ENCODE assay signal across 20 cellular contexts in the genomic region with DNA sequence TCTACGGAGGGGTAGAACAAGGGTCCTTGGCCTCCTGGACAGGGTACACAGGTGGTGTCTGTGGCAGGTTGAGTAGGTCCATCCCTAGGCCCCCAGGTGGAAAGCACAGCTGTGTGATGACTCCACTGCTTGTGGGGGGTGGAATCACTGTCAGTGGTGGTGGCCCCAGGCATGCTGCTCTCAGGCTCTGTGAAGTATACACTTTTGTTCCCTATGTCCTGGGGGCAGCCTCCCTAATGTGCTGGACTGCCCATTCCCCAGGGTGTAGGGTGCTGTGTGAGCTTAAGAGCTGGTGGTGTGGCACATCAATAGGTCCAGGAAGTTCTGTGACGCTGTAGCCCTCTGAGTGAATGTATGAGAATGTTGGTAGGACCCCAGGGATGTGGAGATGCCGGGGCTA.
DNase-seq lines count a peak whose midpoint lies in the region; ATAC-seq and TF ChIP-seq lines count a peak whose summit lies in the region.
"Had no signal": no experiment of that assay in that cellular context is flagged by ENCODE, and none has a peak within 500 bp of the region (broad histone marks: within the 10 kb centered on the region; RNA-seq: fewer than 3 reads in every experiment).

No MANE protein-coding gene starts in this region.

- no peak overlapping the region for H3K4me3 ChIP-seq in upper lobe of left lung
- no peak overlapping the region for H3K4me3 ChIP-seq in aorta (ENCODE audit: low read length in 2 of 2)
- H3K4me3 ChIP-seq in dorsolateral prefrontal cortex, result no peak overlapping the region
- H3K4me3 ChIP-seq: A549; BLaER1 treated with 17β-estradiol and CSF1 and Interleukin-3, amounts not matched to agents 10 nM and 100 nM had no signal

- intact Hi-C loops in activated CD4-positive, alpha-beta T cell treated with anti-CD3 and anti-CD28 coated beads, Interleukin-2, amount 10 ng/mL, durations not matched to agents 24 days and 14 days (cut with micrococcal nuclease), result no loop called here
- intact Hi-C loops in aorta (cut with DNase I), result no loop called here
- intact Hi-C loops in dorsolateral prefrontal cortex (cut with DNase I), result no loop called here

- no peak for TF ChIP-seq POLR2A in upper lobe of left lung (IDR thresholded peaks at IDR 0.05)

- H3K9me3 ChIP-seq in upper lobe of left lung, result peaks cover 0 to 21% (median 3%) of the 10 kb centered on the region in 4 donors
- peaks cover 1% of the 10 kb centered on the region for H3K9me3 ChIP-seq in aorta (ENCODE audit: control insufficient read depth, low read length)
- H3K9me3 ChIP-seq: A549 had no signal

- H3K27ac ChIP-seq in upper lobe of left lung (no peak overlapping the region), aorta (ENCODE audit: low read depth in 1 of 2, low read length in 2 of 2) (no peak overlapping the region), dorsolateral prefrontal cortex (no peak overlapping the region)
- H3K27ac ChIP-seq: 22Rv1; A549; BLaER1 treated with 17β-estradiol and CSF1 and Interleukin-3, amounts not matched to agents 10 nM and 100 nM; C4-2B had no signal

- H3K9me3 Mint-ChIP-seq in activated CD4-positive, alpha-beta T cell treated with anti-CD3 and anti-CD28 coated beads, Interleukin-2, amount 10 ng/mL, durations not matched to agents 24 days and 14 days, result peaks cover 3% of the 10 kb centered on the region
- peaks cover 29 to 30% of the 10 kb centered on the region in 2 donors for H3K9me3 Mint-ChIP-seq in stimulated activated naive CD8-positive, alpha-beta T cell treated with anti-CD3 and anti-CD28 coated beads, Interleukin-15, amount 100 ng/mL, for 72 hours

- H3K36me3 ChIP-seq in upper lobe of left lung, result no peaks in the 10 kb centered on the region
- H3K36me3 ChIP-seq in aorta (ENCODE audit: control insufficient read depth in 1 of 2, insufficient read depth in 2 of 2, low read length in 1 of 2), result no peaks in the 10 kb centered on the region
- H3K36me3 ChIP-seq: BLaER1 treated with 17β-estradiol and CSF1 and Interleukin-3, amounts not matched to agents 10 nM and 100 nM had no signal

- H3K27me3 Mint-ChIP-seq in activated CD4-positive, alpha-beta T cell treated with anti-CD3 and anti-CD28 coated beads, Interleukin-2, amount 10 ng/mL, durations not matched to agents 24 days and 14 days, result no peaks in the 10 kb centered on the region
- no peaks in the 10 kb centered on the region for H3K27me3 Mint-ChIP-seq in stimulated activated naive CD8-positive, alpha-beta T cell treated with anti-CD3 and anti-CD28 coated beads, Interleukin-15, amount 100 ng/mL, for 72 hours
- H3K27me3 Mint-ChIP-seq: B cell; CD4-positive, alpha-beta T cell had no signal

- H3K4me1 ChIP-seq in upper lobe of left lung, result no peaks in the 10 kb centered on the region
- no peaks in the 10 kb centered on the region for H3K4me1 ChIP-seq in aorta (ENCODE audit: control insufficient read depth in 1 of 2, insufficient read depth in 2 of 2, low read length in 2 of 2)
- H3K4me1 ChIP-seq: A549; BLaER1 treated with 17β-estradiol and CSF1 and Interleukin-3, amounts not matched to agents 10 nM and 100 nM; Caco-2 had no signal

- no peaks in the 10 kb centered on the region for H3K4me1 Mint-ChIP-seq in activated CD4-positive, alpha-beta T cell treated with anti-CD3 and anti-CD28 coated beads, Interleukin-2, amount 10 ng/mL, durations not matched to agents 24 days and 14 days
- no peaks in the 10 kb centered on the region for H3K4me1 Mint-ChIP-seq in stimulated activated naive CD8-positive, alpha-beta T cell treated with anti-CD3 and anti-CD28 coated beads, Interleukin-15, amount 100 ng/mL, for 72 hours
- H3K4me1 Mint-ChIP-seq: B cell had no signal

- DNase-seq in activated CD4-positive, alpha-beta T cell treated with anti-CD3 and anti-CD28 coated beads, Interleukin-2, amount 10 ng/mL, durations not matched to agents 24 days and 14 days, result peak; percentile 40
- DNase-seq in activated CD4-positive, alpha-beta T cell treated with anti-CD3 and anti-CD28 coated beads, Interleukin-2, amount 50 U/mL, for 1 hour, result no peak
- no peak for DNase-seq in stimulated activated naive CD8-positive, alpha-beta T cell treated with anti-CD3 and anti-CD28 coated beads, Interleukin-15, amount 100 ng/mL, for 72 hours
- DNase-seq in stimulated activated naive CD8-positive, alpha-beta T cell treated with anti-CD3 and anti-CD28 coated beads, Interleukin-15, Interleukin-2, amounts not matched to agents 100 U/mL and 50 U/mL, for 24 hours, result no peak
- DNase-seq in upper lobe of left lung, result no peak
- DNase-seq in aorta, result no peak
- DNase-seq in dorsolateral prefrontal cortex, result no peak
- DNase-seq: AML-193; Caco-2; Calu3; CD4-positive, alpha-beta T cell; CD8-positive, alpha-beta T cell; DMS79 treated with DMSO at 0.1 percent for 48 hours; GF-D8 had no signal

- TF ChIP-seq CTCF in upper lobe of left lung (IDR thresholded peaks at IDR 0.05) (no peak), dorsolateral prefrontal cortex (IDR thresholded peaks at IDR 0.05 in 54 of 56, conservative IDR thresholded peaks at IDR 0.05 in 2 of 56; ENCODE audit: low read depth in 1 of 56, partially characterized antibody in 56 of 56) (no peak)

- H3K27ac Mint-ChIP-seq in activated CD4-positive, alpha-beta T cell treated with anti-CD3 and anti-CD28 coated beads, Interleukin-2, amount 10 ng/mL, durations not matched to agents 24 days and 14 days, result no peak overlapping the region
- no peak overlapping the region for H3K27ac Mint-ChIP-seq in stimulated activated naive CD8-positive, alpha-beta T cell treated with anti-CD3 and anti-CD28 coated beads, Interleukin-15, amount 100 ng/mL, for 72 hours
- H3K27ac Mint-ChIP-seq: B cell; CD4-positive, alpha-beta T cell; CD8-positive, alpha-beta T cell had no signal

- peak; percentile 40 for ATAC-seq in stimulated activated naive CD8-positive, alpha-beta T cell treated with anti-CD3 and anti-CD28 coated beads, Interleukin-15, amount 100 ng/mL, for 72 hours
- no peak for ATAC-seq in stimulated activated naive CD8-positive, alpha-beta T cell treated with anti-CD3 and anti-CD28 coated beads, Interleukin-15, Interleukin-2, amounts not matched to agents 100 U/mL and 50 U/mL, for 24 hours
- ATAC-seq in upper lobe of left lung (ENCODE audit: low FRiP score in 2 of 2) (peak; percentile 16 to 61), aorta (ENCODE audit: low FRiP score) (peak; percentile 52), GM19455 (IDR thresholded peaks at IDR 0.05; ENCODE audit: unreplicated experiment) (no peak)
- ATAC-seq: A549; CD8-positive, alpha-beta T cell had no signal

- 57 to 87% methylated on average over 2 of the region's 3 CpGs for WGBS in upper lobe of left lung, 2 donors
- 92 to 93% methylated on average over 3 of the region's 3 CpGs for WGBS in aorta, 2 donors

- H3K36me3 Mint-ChIP-seq in activated CD4-positive, alpha-beta T cell treated with anti-CD3 and anti-CD28 coated beads, Interleukin-2, amount 10 ng/mL, durations not matched to agents 24 days and 14 days (ENCODE audit: low read depth), result no peaks in the 10 kb centered on the region
- H3K36me3 Mint-ChIP-seq: CD8-positive, alpha-beta T cell had no signal

- H3K27me3 ChIP-seq in upper lobe of left lung, result no peaks in the 10 kb centered on the region
- H3K27me3 ChIP-seq in aorta (ENCODE audit: control insufficient read depth in 1 of 2, insufficient read depth in 2 of 2, low read length in 1 of 2), result no peaks in the 10 kb centered on the region
- peaks cover 0 to 5% (median 0%) of the 10 kb centered on the region in 45 donors for H3K27me3 ChIP-seq in dorsolateral prefrontal cortex
- H3K27me3 ChIP-seq: BLaER1 treated with 17β-estradiol and CSF1 and Interleukin-3, amounts not matched to agents 10 nM and 100 nM had no signal

- no peak overlapping the region for H3K4me3 Mint-ChIP-seq in activated CD4-positive, alpha-beta T cell treated with anti-CD3 and anti-CD28 coated beads, Interleukin-2, amount 10 ng/mL, durations not matched to agents 24 days and 14 days
- no peak overlapping the region for H3K4me3 Mint-ChIP-seq in stimulated activated naive CD8-positive, alpha-beta T cell treated with anti-CD3 and anti-CD28 coated beads, Interleukin-15, amount 100 ng/mL, for 72 hours
- H3K4me3 Mint-ChIP-seq: B cell; CD4-positive, alpha-beta T cell; CD8-positive, alpha-beta T cell had no signal

- TF ChIP-seq EP300 in upper lobe of left lung (IDR thresholded peaks at IDR 0.05), result no peak

Comparison
In these comparisons a context has a peak if more than half of its experiments do, and no peak if none do; other contexts are left out.
1. ATAC-seq: peak in stimulated activated naive CD8-positive, alpha-beta T cell treated with anti-CD3 and anti-CD28 coated beads, Interleukin-15, amount 100 ng/mL, for 72 hours (single experiment), upper lobe of left lung (2 of 2) and aorta (single experiment); none in stimulated activated naive CD8-positive, alpha-beta T cell treated with anti-CD3 and anti-CD28 coated beads, Interleukin-15, Interleukin-2, amounts not matched to agents 100 U/mL and 50 U/mL, for 24 hours (single experiment) and GM19455 (single experiment).